ENCODE assay signal across 34 cellular contexts in the genomic region with DNA sequence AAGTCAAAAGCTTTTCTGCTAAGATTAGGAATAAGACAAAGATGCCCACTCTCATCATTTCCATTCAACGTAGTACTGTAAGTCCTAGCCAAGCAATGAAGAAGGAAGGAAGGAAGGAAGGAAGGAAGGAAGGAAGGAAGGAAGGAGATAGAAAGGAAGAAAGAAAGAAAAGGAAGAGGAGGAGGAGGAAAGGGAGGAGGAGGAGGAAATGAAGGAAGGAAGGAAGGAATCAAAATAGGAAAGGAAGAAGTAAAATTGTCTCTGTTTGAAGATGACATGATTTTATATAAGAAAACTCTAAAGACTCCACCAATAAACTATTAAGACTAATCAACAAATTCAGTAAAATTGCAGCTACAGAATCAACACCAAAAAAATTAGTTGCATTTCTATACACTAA.
"Had no signal": no experiment of that assay in that cellular context is flagged by ENCODE, and none has a peak within 500 bp of the region (broad histone marks: within the 10 kb centered on the region; RNA-seq: fewer than 3 reads in every experiment).

No MANE protein-coding gene starts in this region.

- H3K36me3 ChIP-seq: adrenal gland, ascending aorta, brain microvascular endothelial cell, breast epithelium, cardiac muscle cell had no signal

- H3K4me1 ChIP-seq: adrenal gland, ascending aorta, breast epithelium had no signal

- ATAC-seq: activated naive CD4-positive, alpha-beta T cell treated with anti-CD3 and anti-CD28 coated beads, Interleukin-2, amount 50 U/mL, for 72 hours; activated naive CD8-positive, alpha-beta T cell treated with anti-CD3 and anti-CD28 coated beads, Interleukin-2, amount 50 U/mL, for 24 hours; activated T-cell treated with anti-CD3 and anti-CD28 coated beads, Interleukin-2, amount 50 U/mL, for 4 hours; activated T-cell treated with anti-CD3 and anti-CD28 coated beads, Interleukin-2, amount 50 U/mL, for 72 hours; activated T-helper 17 cell treated with anti-CD3 and anti-CD28 coated beads, Interleukin-2, amount 50 U/mL, for 72 hours; body of pancreas had no signal

- DNase-seq: activated effector memory CD4-positive, alpha-beta T cell treated with anti-CD3 and anti-CD28 coated beads, Interleukin-2, amount 50 U/mL, for 16 hours; activated effector memory CD4-positive, alpha-beta T cell treated with Interleukin-2 at 50 U/mL for 16 hours; activated gamma-delta T cell; activated gamma-delta T cell treated with Interleukin-2 at 50 U/mL for 16 hours; activated naive CD4-positive, alpha-beta T cell; activated naive CD4-positive, alpha-beta T cell treated with anti-CD3 and anti-CD28 coated beads for 36 hours; activated naive CD4-positive, alpha-beta T cell treated with anti-CD3 and anti-CD28 coated beads, Interleukin-2, amount 10 ng/mL, durations not matched to agents 7 days and 5 days; activated naive CD4-positive, alpha-beta T cell treated with anti-CD3 and anti-CD28 coated beads, Interleukin-2, amount 50 U/mL, for 16 hours; activated naive CD4-positive, alpha-beta T cell treated with Interleukin-2 at 50 U/mL for 16 hours; activated naive CD8-positive, alpha-beta T cell treated with anti-CD3 and anti-CD28 coated beads for 36 hours; activated naive CD8-positive, alpha-beta T cell treated with anti-CD3 and anti-CD28 coated beads, Interleukin-2, amount 10 ng/mL, durations not matched to agents 7 days and 5 days; activated naive CD8-positive, alpha-beta T cell treated with anti-CD3 and anti-CD28 coated beads, Interleukin-2, amount 50 U/mL, for 24 hours; activated T-cell treated with anti-CD3 and anti-CD28 coated beads, Interleukin-2, amount 50 U/mL, for 1 hour; activated T-cell treated with anti-CD3 and anti-CD28 coated beads, Interleukin-2, amount 50 U/mL, for 24 hours; activated T-cell treated with anti-CD3 and anti-CD28 coated beads, Interleukin-2, amount 50 U/mL, for 4 hours; activated T-cell treated with anti-CD3 and anti-CD28 coated beads, Interleukin-2, amount 50 U/mL, for 48 hours; activated T-cell treated with anti-CD3 and anti-CD28 coated beads, Interleukin-2, amount 50 U/mL, for 72 hours; adrenal gland; amniotic stem cell; amygdala; anterior cingulate cortex; aorta; body of pancreas; brain microvascular endothelial cell; caudate nucleus; central memory CD4-positive, alpha-beta T cell; cerebellar nuclear complex had no signal

- H3K27ac ChIP-seq: adrenal gland, ascending aorta, body of pancreas, brain microvascular endothelial cell, breast epithelium, cardiac muscle cell had no signal

- H3K9me3 ChIP-seq: body of pancreas had no signal

- FAIRE-seq: astrocyte, bronchial epithelial cell had no signal

- H3K27me3 ChIP-seq: adrenal gland, ascending aorta, body of pancreas, brain microvascular endothelial cell, breast epithelium, cardiac muscle cell had no signal

- H3K4me3 ChIP-seq: adrenal gland, ascending aorta, body of pancreas, breast epithelium, cardiac muscle cell had no signal
